ENCODE assay signal across 21 cellular contexts in genomic region chr2:127216593-127216992, GRCh38. TPM values are rescaled to one million over a fixed set of nuclear protein-coding genes. Genes with fewer than 3 reads are reported as not detected.
"Had no signal": no experiment of that assay in that cellular context is flagged by ENCODE, and none has a peak within 500 bp of the region (broad histone marks: within the 10 kb centered on the region; RNA-seq: fewer than 3 reads in every experiment).

No MANE protein-coding gene starts in this region.

- H3K9me3 ChIP-seq: neutrophil, pancreas, thyroid gland had no signal

- H3K4me3 ChIP-seq: coronary artery, left lung, lung, pancreas, psoas muscle, right atrium auricular region, thyroid gland had no signal

- H3K36me3 ChIP-seq: left lung, neutrophil, pancreas, right atrium auricular region, thyroid gland had no signal

- DNase-seq: activated CD4-positive, alpha-beta memory T cell treated with anti-CD3 and anti-CD28 coated beads, Interleukin-2, amount 10 ng/mL, durations not matched to agents 7 days and 5 days; activated CD4-positive, alpha-beta T cell treated with anti-CD3 and anti-CD28 coated beads for 48 hours; activated naive CD8-positive, alpha-beta T cell treated with anti-CD3 and anti-CD28 coated beads for 36 hours; erythroblast; foreskin melanocyte; immature natural killer cell; kidney glomerular epithelial cell; left lung; naive thymus-derived CD8-positive, alpha-beta T cell; pancreas; psoas muscle; stimulated activated CD4-positive, alpha-beta T cell treated with anti-CD3 and anti-CD28 coated beads, Interleukin-4, amount 100 ng/mL, for 24 hours; stimulated activated naive CD8-positive, alpha-beta T cell treated with anti-CD3 and anti-CD28 coated beads, Interleukin-15, Interleukin-2, amounts not matched to agents 100 U/mL and 50 U/mL, for 24 hours; T-helper 9 cell; thyroid gland had no signal

- H3K27ac ChIP-seq: coronary artery, left lung, neutrophil, pancreas, psoas muscle, right atrium auricular region, thyroid gland had no signal

- H3K4me3 Mint-ChIP-seq: activated CD4-positive, alpha-beta memory T cell treated with anti-CD3 and anti-CD28 coated beads, Interleukin-2, amount 10 ng/mL, durations not matched to agents 7 days and 5 days; activated naive CD8-positive, alpha-beta T cell treated with anti-CD3 and anti-CD28 coated beads for 36 hours; activated T-helper 1 cell treated with anti-CD3 and anti-CD28 coated beads, Interleukin-12 subunit alpha, Interleukin-12 subunit beta, Interleukin-2, Interleukin-4 antibody, amounts not matched to agents 30 ng/mL and 10 ng/mL and 1 ng/mL, durations not matched to agents 14 hours and 24 hours and 36 hours; immature natural killer cell had no signal

- H3K27ac Mint-ChIP-seq: activated CD4-positive, alpha-beta memory T cell treated with anti-CD3 and anti-CD28 coated beads, Interleukin-2, amount 10 ng/mL, durations not matched to agents 7 days and 5 days; activated naive CD8-positive, alpha-beta T cell treated with anti-CD3 and anti-CD28 coated beads for 36 hours; activated T-helper 1 cell treated with anti-CD3 and anti-CD28 coated beads, Interleukin-12 subunit alpha, Interleukin-12 subunit beta, Interleukin-2, Interleukin-4 antibody, amounts not matched to agents 30 ng/mL and 10 ng/mL and 1 ng/mL, durations not matched to agents 14 hours and 24 hours and 36 hours; immature natural killer cell; naive thymus-derived CD8-positive, alpha-beta T cell had no signal

- H3K9me3 Mint-ChIP-seq: activated CD4-positive, alpha-beta memory T cell treated with anti-CD3 and anti-CD28 coated beads, Interleukin-2, amount 10 ng/mL, durations not matched to agents 7 days and 5 days; activated naive CD8-positive, alpha-beta T cell treated with anti-CD3 and anti-CD28 coated beads for 36 hours had no signal

RNA-seq across cellular contexts. Expression of gene CYP27C1, which starts 3.5 kb away (rescaled TPM):
- total RNA-seq: activated CD4-positive, alpha-beta memory T cell treated with anti-CD3 and anti-CD28 coated beads, Interleukin-2, amount 10 ng/mL, durations not matched to agents 7 days and 5 days; activated naive CD8-positive, alpha-beta T cell treated with anti-CD3 and anti-CD28 coated beads for 36 hours; activated T-helper 1 cell treated with anti-CD3 and anti-CD28 coated beads, Interleukin-12 subunit alpha, Interleukin-12 subunit beta, Interleukin-2, Interleukin-4 antibody, amounts not matched to agents 30 ng/mL and 10 ng/mL and 1 ng/mL, durations not matched to agents 14 hours and 24 hours and 36 hours; naive thymus-derived CD8-positive, alpha-beta T cell; T-helper 1 cell treated with Interleukin-12 subunit alpha and Interleukin-12 subunit beta and Interleukin-4 antibody, amounts not matched to agents 30 ng/mL and 1 ng/mL, for 36 hours had no signal
- polyA plus RNA-seq: immature natural killer cell; naive thymus-derived CD8-positive, alpha-beta T cell had no signal
